Comparison of ENCODE assay signal across 15 cellular contexts in genomic region chr14:55348766-55349453, GRCh38.
DNase-seq lines count a peak whose midpoint lies in the region; ATAC-seq lines count a peak whose summit lies in the region.
"Had no signal": no experiment of that assay in that cellular context is flagged by ENCODE, and none has a peak within 500 bp of the region (broad histone marks: within the 10 kb centered on the region; RNA-seq: fewer than 3 reads in every experiment).

No MANE protein-coding gene starts in this region.

- ATAC-seq in HG03025 (IDR thresholded peaks at IDR 0.05; ENCODE audit: low FRiP score, unreplicated experiment) = peak; percentile 63
- ATAC-seq in activated naive CD8-positive, alpha-beta T cell treated with anti-CD3 and anti-CD28 coated beads, Interleukin-2, amount 50 U/mL, for 24 hours = peak; percentile 46
- peak; percentile 73 to 74 for ATAC-seq in stimulated activated naive B cell treated with anti-CD40 and anti-IgM and Interleukin-4, amounts not matched to agents 10 μg/mL and 1 μg/mL and 100 μg/mL, for 72 hours (replicated peaks)
- ATAC-seq: heart left ventricle, HepG2, right lobe of liver had no signal

- H3K4me1 Mint-ChIP-seq in activated T-cell treated with anti-CD3 and anti-CD28 coated beads, Interleukin-2, amount 50 U/mL, for 24 hours (ENCODE audit: low read depth) = peaks cover 64% of the 10 kb centered on the region
- H3K4me1 Mint-ChIP-seq in activated naive CD8-positive, alpha-beta T cell treated with anti-CD3 and anti-CD28 coated beads, Interleukin-2, amount 50 U/mL, for 24 hours = peaks cover 43% of the 10 kb centered on the region
- peaks cover 26 to 32% of the 10 kb centered on the region in 2 donors for H3K4me1 Mint-ChIP-seq in stimulated activated naive B cell treated with anti-CD40 and anti-IgM and Interleukin-4, amounts not matched to agents 10 μg/mL and 1 μg/mL and 100 μg/mL, for 72 hours

- no peaks in the 10 kb centered on the region for H3K9me3 Mint-ChIP-seq in activated T-cell treated with anti-CD3 and anti-CD28 coated beads, Interleukin-2, amount 50 U/mL, for 24 hours
- H3K9me3 Mint-ChIP-seq in activated naive CD8-positive, alpha-beta T cell treated with anti-CD3 and anti-CD28 coated beads, Interleukin-2, amount 50 U/mL, for 24 hours = no peaks in the 10 kb centered on the region
- H3K9me3 Mint-ChIP-seq in stimulated activated naive B cell treated with anti-CD40 and anti-IgM and Interleukin-4, amounts not matched to agents 10 μg/mL and 1 μg/mL and 100 μg/mL, for 72 hours = no peaks in the 10 kb centered on the region

- no peak overlapping the region for H3K4me3 Mint-ChIP-seq in activated T-cell treated with anti-CD3 and anti-CD28 coated beads, Interleukin-2, amount 50 U/mL, for 24 hours
- no peak overlapping the region for H3K4me3 Mint-ChIP-seq in activated naive CD8-positive, alpha-beta T cell treated with anti-CD3 and anti-CD28 coated beads, Interleukin-2, amount 50 U/mL, for 24 hours
- peak overlapping the region in 1 of 2 donors; percentile 20 for H3K4me3 Mint-ChIP-seq in stimulated activated naive B cell treated with anti-CD40 and anti-IgM and Interleukin-4, amounts not matched to agents 10 μg/mL and 1 μg/mL and 100 μg/mL, for 72 hours

- peak overlapping the region; percentile 70 for H3K27ac Mint-ChIP-seq in activated T-cell treated with anti-CD3 and anti-CD28 coated beads, Interleukin-2, amount 50 U/mL, for 24 hours
- no peak overlapping the region for H3K27ac Mint-ChIP-seq in activated naive CD8-positive, alpha-beta T cell treated with anti-CD3 and anti-CD28 coated beads, Interleukin-2, amount 50 U/mL, for 24 hours
- H3K27ac Mint-ChIP-seq in stimulated activated naive B cell treated with anti-CD40 and anti-IgM and Interleukin-4, amounts not matched to agents 10 μg/mL and 1 μg/mL and 100 μg/mL, for 72 hours = peak overlapping the region; percentile 54

- no peaks in the 10 kb centered on the region for H3K27me3 Mint-ChIP-seq in activated T-cell treated with anti-CD3 and anti-CD28 coated beads, Interleukin-2, amount 50 U/mL, for 24 hours
- no peaks in the 10 kb centered on the region for H3K27me3 Mint-ChIP-seq in activated naive CD8-positive, alpha-beta T cell treated with anti-CD3 and anti-CD28 coated beads, Interleukin-2, amount 50 U/mL, for 24 hours
- H3K27me3 Mint-ChIP-seq in stimulated activated naive B cell treated with anti-CD40 and anti-IgM and Interleukin-4, amounts not matched to agents 10 μg/mL and 1 μg/mL and 100 μg/mL, for 72 hours = no peaks in the 10 kb centered on the region

- H3K36me3 Mint-ChIP-seq in activated T-cell treated with anti-CD3 and anti-CD28 coated beads, Interleukin-2, amount 50 U/mL, for 24 hours (ENCODE audit: low read depth) = peaks cover 47% of the 10 kb centered on the region
- H3K36me3 Mint-ChIP-seq in activated naive CD8-positive, alpha-beta T cell treated with anti-CD3 and anti-CD28 coated beads, Interleukin-2, amount 50 U/mL, for 24 hours (ENCODE audit: low read depth) = peaks cover 8% of the 10 kb centered on the region
- peaks cover 5 to 16% of the 10 kb centered on the region in 2 donors for H3K36me3 Mint-ChIP-seq in stimulated activated naive B cell treated with anti-CD40 and anti-IgM and Interleukin-4, amounts not matched to agents 10 μg/mL and 1 μg/mL and 100 μg/mL, for 72 hours

- intact Hi-C loops in posterior vena cava (cut with DNase I) = no loop called here

- no peak for DNase-seq in activated T-cell treated with anti-CD3 and anti-CD28 coated beads, Interleukin-2, amount 50 U/mL, for 24 hours
- DNase-seq in activated T-cell treated with anti-CD3 and anti-CD28 coated beads for 4 hours (no peak), posterior vena cava (ENCODE audit: low spot score) (no peak), HuH-7 (ENCODE audit: low spot score) (no peak), Kasumi-1 (lab: John Stamatoyannopoulos, UW) (no peak)
- no peak for DNase-seq in activated naive CD8-positive, alpha-beta T cell treated with anti-CD3 and anti-CD28 coated beads, Interleukin-2, amount 50 U/mL, for 24 hours
- no peak for DNase-seq in stimulated activated naive B cell treated with anti-CD40 and anti-IgM and Interleukin-4, amounts not matched to agents 10 μg/mL and 1 μg/mL and 100 μg/mL, for 72 hours
- DNase-seq: activated naive CD4-positive, alpha-beta T cell treated with Interleukin-2 at 50 U/mL for 16 hours; GDM1; heart left ventricle; mesendoderm; NCI-H2029 treated with DMSO at 0.1 percent for 48 hours; right lobe of liver had no signal
